8 cellular contexts compared by ENCODE assay signal in genomic region chr1:206685256-206685748, GRCh38. TPM values are rescaled to one million over a fixed set of nuclear protein-coding genes. Genes with fewer than 3 reads are reported as not detected.
A peak's percentile ranks its signal among the peaks of the same experiment; 100 is the strongest.
DNase-seq lines count a peak whose midpoint lies in the region; ATAC-seq, FAIRE-seq and TF ChIP-seq lines count a peak whose summit lies in the region.

No MANE protein-coding gene starts in this region.

- H3F3A ChIP-seq in GM23248 (ENCODE audit: insufficient read depth), result peaks cover 26% of the 10 kb centered on the region
- no peaks in the 10 kb centered on the region for H3F3A ChIP-seq in PC-3 (ENCODE audit: low read length, unreplicated experiment)
- no peaks in the 10 kb centered on the region for H3F3A ChIP-seq in smooth muscle cell (ENCODE audit: low read depth)

- H3K27ac Mint-ChIP-seq in astrocyte (ENCODE audit: unreplicated experiment), result peak overlapping the region; percentile 92

- H3K4me1 ChIP-seq in GM23248 (ENCODE audit: insufficient read depth) (peaks cover 34% of the 10 kb centered on the region), PC-3 (ENCODE audit: insufficient read depth, low read length) (peaks cover 28% of the 10 kb centered on the region), astrocyte (ENCODE audit: insufficient read depth, low read length) (peaks cover 24% of the 10 kb centered on the region), smooth muscle cell (ENCODE audit: low read depth) (peaks cover 36% of the 10 kb centered on the region)

- H3K36me3 ChIP-seq in GM23248 (ENCODE audit: low read depth), result no peaks in the 10 kb centered on the region
- no peaks in the 10 kb centered on the region for H3K36me3 ChIP-seq in PC-3 (ENCODE audit: low read depth, low read length)
- no peaks in the 10 kb centered on the region for H3K36me3 ChIP-seq in astrocyte (ENCODE audit: insufficient read depth, low read length)
- H3K36me3 ChIP-seq in smooth muscle cell (ENCODE audit: low read depth), result no peaks in the 10 kb centered on the region

- H3K4me3 ChIP-seq in GM23248, result peak overlapping the region; percentile 93
- H3K4me3 ChIP-seq in PC-3 (ENCODE audit: low read length), result peak overlapping the region; percentile 85
- peak overlapping the region; percentile 90 for H3K4me3 ChIP-seq in astrocyte (ENCODE audit: insufficient read depth, low read depth, low read length)
- H3K4me3 ChIP-seq in iPS-11a (ENCODE audit: low read depth, low read length), result peak overlapping the region; percentile 78
- peak overlapping the region; percentile 72 for H3K4me3 ChIP-seq in smooth muscle cell

- POLR2A ChIA-PET in PC-3 (lab: Charles Lee; ENCODE audit: unreplicated experiment), result no interaction called here

- no TSS peak for BruUV-seq in PC-3 (replicated peaks; lab: Mats Ljungman, UMichigan)

- DNase-seq in COLO829 (ENCODE audit: low spot score) (peak; percentile 29), GM23248 (peak; percentile 76), PC-3 (peak; percentile 27), astrocyte (ENCODE audit: low read depth) (no peak), smooth muscle cell (lab: John Stamatoyannopoulos, UW; ENCODE audit: unreplicated experiment) (no peak), cerebellar nuclear complex (lab: John Stamatoyannopoulos, UW) (no peak), glomerular visceral epithelial cell (ENCODE audit: extremely low spot score) (no peak)

- peaks cover 33% of the 10 kb centered on the region for H3K4me1 Mint-ChIP-seq in astrocyte (ENCODE audit: low read depth, unreplicated experiment)

- ATAC-seq in PC-3, result peak; percentile 57

- intact Hi-C loops in PC-3 (cut with micrococcal nuclease), result loop anchor here (10.0 kb wide), 1 partner anchor 369 kb away; the partner anchor contains the start of genes PFKFB2 and YOD1

- in situ Hi-C loops in GM23248 (cut with MboI), result no loop called here

- TF ChIP-seq CTCF in PC-3 (conservative IDR thresholded peaks at IDR 0.05; ENCODE audit: low read depth, low read length) (no peak), astrocyte (IDR thresholded peaks at IDR 0.05; ENCODE audit: insufficient read depth, low read depth, low read length) (no peak), smooth muscle cell (IDR thresholded peaks at IDR 0.05; ENCODE audit: borderline replicate concordance, insufficient read depth, poor library complexity, severe bottlenecking) (no peak)

- H3K4me2 ChIP-seq in GM23248 (ENCODE audit: unreplicated experiment), result peak overlapping the region; percentile 84
- H3K4me2 ChIP-seq in PC-3 (ENCODE audit: low read length), result peak overlapping the region; percentile 91
- peak overlapping the region; percentile 89 for H3K4me2 ChIP-seq in astrocyte (ENCODE audit: low read length)
- peak overlapping the region; percentile 100 for H3K4me2 ChIP-seq in smooth muscle cell

- H3K9me3 ChIP-seq in GM23248 (ENCODE audit: low read depth), result no peaks in the 10 kb centered on the region
- no peaks in the 10 kb centered on the region for H3K9me3 ChIP-seq in PC-3 (ENCODE audit: low read length)
- H3K9me3 ChIP-seq in astrocyte (ENCODE audit: insufficient read depth, low read depth, low read length), result no peaks in the 10 kb centered on the region
- no peaks in the 10 kb centered on the region for H3K9me3 ChIP-seq in smooth muscle cell (replicated peaks; ENCODE audit: low read depth)

- H3K9me2 ChIP-seq in GM23248 (ENCODE audit: insufficient read depth) (no peaks in the 10 kb centered on the region), PC-3 (replicated peaks; ENCODE audit: low read length) (no peaks in the 10 kb centered on the region)

- H3K79me2 ChIP-seq in GM23248 (ENCODE audit: insufficient read depth) (peaks cover 47% of the 10 kb centered on the region), PC-3 (ENCODE audit: low read length) (peaks cover 51% of the 10 kb centered on the region), astrocyte (ENCODE audit: insufficient read depth, low read length) (peaks cover 50% of the 10 kb centered on the region), smooth muscle cell (ENCODE audit: low read depth) (peaks cover 46% of the 10 kb centered on the region)

- CTCF ChIA-PET in PC-3 (lab: Charles Lee), result interaction anchor here (1.0 kb wide), 1 partner anchor 54 kb away, joined by 4 read pairs; no protein-coding TSS in a partner anchor

- H3K9ac ChIP-seq in GM23248 (peak overlapping the region; percentile 99), PC-3 (ENCODE audit: low read length) (peak overlapping the region; percentile 82), astrocyte (ENCODE audit: low read length) (peak overlapping the region; percentile 97), smooth muscle cell (ENCODE audit: low read depth) (peak overlapping the region; percentile 93)

- 0 to 2% methylated on average over 16 to 19 of the region's 60 CpGs for WGBS in GM23248 (ENCODE audit: low coverage in 1 of 2, low lambda C conversion rate in 2 of 2, missing lambda C conversion rate in 2 of 2), 2 experiments
- WGBS in smooth muscle cell (ENCODE audit: low lambda C conversion rate), result 0% methylated on average over 15 of the region's 60 CpGs

- no peak for FAIRE-seq in astrocyte (lab: Jason Lieb, UNC)

- peaks cover 18% of the 10 kb centered on the region for H3K27me3 Mint-ChIP-seq in astrocyte (ENCODE audit: low read depth, unreplicated experiment)

- peak overlapping the region; percentile 99 for H3K27ac ChIP-seq in GM23248
- peak overlapping the region; percentile 65 for H3K27ac ChIP-seq in PC-3 (ENCODE audit: low read length)
- peak overlapping the region; percentile 93 for H3K27ac ChIP-seq in astrocyte (ENCODE audit: low read depth, low read length)
- peak overlapping the region; percentile 91 for H3K27ac ChIP-seq in smooth muscle cell (ENCODE audit: low read depth)

- H3K4me3 Mint-ChIP-seq in astrocyte (ENCODE audit: unreplicated experiment), result peak overlapping the region; percentile 94

- H2AFZ ChIP-seq in GM23248 (peak overlapping the region; percentile 61), PC-3 (ENCODE audit: low read length) (peak overlapping the region; percentile 71), astrocyte (ENCODE audit: low read depth, low read length) (peak overlapping the region; percentile 49), smooth muscle cell (ENCODE audit: low read depth) (no peak overlapping the region)

- peaks cover 12% of the 10 kb centered on the region for H4K20me1 ChIP-seq in GM23248 (ENCODE audit: insufficient read depth)
- H4K20me1 ChIP-seq in PC-3 (ENCODE audit: low read length), result peaks cover 45% of the 10 kb centered on the region
- H4K20me1 ChIP-seq in astrocyte (ENCODE audit: insufficient read depth, low read length), result peaks cover 43% of the 10 kb centered on the region
- H4K20me1 ChIP-seq in smooth muscle cell (ENCODE audit: low read depth), result peaks cover 48% of the 10 kb centered on the region

- H3K27me3 ChIP-seq in GM23248 (replicated peaks; ENCODE audit: insufficient read depth) (no peaks in the 10 kb centered on the region), PC-3 (ENCODE audit: low read length) (peaks cover 13% of the 10 kb centered on the region), astrocyte (ENCODE audit: insufficient read depth, low read length) (peaks cover 10% of the 10 kb centered on the region), smooth muscle cell (ENCODE audit: low read depth) (peaks cover 10% of the 10 kb centered on the region)

- H3K9me3 Mint-ChIP-seq in astrocyte (ENCODE audit: unreplicated experiment), result no peaks in the 10 kb centered on the region

- peaks cover 2% of the 10 kb centered on the region for H3K36me3 Mint-ChIP-seq in astrocyte (ENCODE audit: low read depth, unreplicated experiment)

RNA-seq across cellular contexts. Expression of gene MAPKAPK2, which starts 0.6 kb away (rescaled TPM):
- 50.6 and 63.3 TPM in 2 replicates for total RNA-seq in GM23248 (2014; rRNA removed; shearing (Covaris generic))
- polyA plus RNA-seq in GM23248 (2016; fragmentation: Nextera tagmentation; extraction: Ambion mirVana), result 7.5 and 8.8 TPM in 2 replicates
- total RNA-seq in PC-3 (2014; rRNA removed), result 98.5 and 133 TPM in 2 replicates
- 104 and 108 TPM in 2 replicates for total RNA-seq in astrocyte
- 36.0 and 40.9 TPM in 2 replicates for total RNA-seq in smooth muscle cell
- 14.3 and 16.9 TPM in 2 replicates for polyA plus RNA-seq in smooth muscle cell

RNA-seq across cellular contexts. Expression of gene DYRK3, which starts 50.0 kb away (rescaled TPM):
- total RNA-seq in GM23248 (2014; rRNA removed; shearing (Covaris generic)), result 28.8 and 31.5 TPM in 2 replicates
- 16.9 and 18.2 TPM in 2 replicates for polyA plus RNA-seq in GM23248 (2016; fragmentation: Nextera tagmentation; extraction: Ambion mirVana)
- 12.1 and 14.1 TPM in 2 replicates for total RNA-seq in PC-3 (2014; rRNA removed)
- total RNA-seq in astrocyte, result 8.2 and 8.7 TPM in 2 replicates
- total RNA-seq in smooth muscle cell, result 11.1 and 21.4 TPM in 2 replicates
- polyA plus RNA-seq in smooth muscle cell, result 6.9 and 13.7 TPM in 2 replicates

Comparison
In these comparisons a context has a peak if more than half of its experiments do, and no peak if none do; other contexts are left out.
1. DNase-seq: peak in COLO829 (single experiment), GM23248 (single experiment) and PC-3 (single experiment); none in astrocyte (single experiment), smooth muscle cell (single experiment), cerebellar nuclear complex (0 of 2) and glomerular visceral epithelial cell (single experiment).
2. Peak in every context shown above with its lines, with median percentiles within 50 percentile points of each other: H3K27ac ChIP-seq, H3K4me2 ChIP-seq, H3K4me3 ChIP-seq and H3K9ac ChIP-seq.